24 cellular contexts compared by ENCODE assay signal in the genomic region with DNA sequence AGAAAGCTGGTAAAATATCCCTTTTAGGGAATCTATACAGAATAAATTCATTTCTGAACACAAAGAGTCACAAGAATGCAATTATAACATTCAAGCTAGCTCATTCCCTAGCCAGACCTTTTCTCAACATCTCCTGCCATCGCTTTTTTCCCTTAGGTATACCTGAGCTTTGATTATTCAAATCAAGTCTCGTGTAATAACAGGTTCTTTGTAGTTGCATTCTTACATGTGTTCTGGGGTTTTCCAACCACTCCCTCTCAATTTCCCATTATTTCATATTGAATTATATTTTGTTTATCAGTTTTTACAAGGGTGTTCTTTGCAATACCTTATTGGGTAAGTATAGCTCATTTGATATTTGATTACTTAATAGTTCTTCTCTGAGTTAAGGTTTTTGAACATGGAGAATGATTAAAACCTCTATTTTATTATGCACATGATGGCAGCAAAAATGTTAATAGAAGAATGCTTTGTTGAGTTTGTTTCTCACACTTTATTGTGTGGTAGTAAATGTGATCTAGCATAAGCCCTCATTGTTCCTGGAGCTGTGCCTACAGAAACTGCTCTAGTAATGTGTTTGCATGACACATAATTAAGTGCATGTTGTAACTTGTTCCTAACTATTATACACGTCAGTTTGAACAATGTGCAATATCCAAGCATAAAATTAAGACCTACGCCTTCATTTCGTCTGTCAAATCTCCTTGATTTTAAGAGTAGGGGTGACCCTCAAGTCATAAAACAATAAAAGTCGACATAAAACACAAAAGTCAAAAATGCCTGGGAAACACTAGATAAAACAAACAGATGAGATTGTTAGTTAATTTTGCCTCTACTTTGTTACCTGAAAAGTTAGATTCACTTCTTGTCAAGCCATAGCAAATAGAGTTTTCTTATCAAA.
DNase-seq lines count a peak whose midpoint lies in the region; ATAC-seq and FAIRE-seq lines count a peak whose summit lies in the region.
"Had no signal": no experiment of that assay in that cellular context is flagged by ENCODE, and none has a peak within 500 bp of the region (broad histone marks: within the 10 kb centered on the region; RNA-seq: fewer than 3 reads in every experiment).

No MANE protein-coding gene starts in this region.

- WGBS in small intestine, 3 donors: 19 to 47% (median 25%) methylated on average over 6 of the region's 6 CpGs

- no peak overlapping the region for H3K4me3 ChIP-seq in small intestine (ENCODE audit: low read depth in 1 of 2, low read length in 2 of 2)
- H3K4me3 ChIP-seq: Peyer's patch, SK-N-MC had no signal

- no peak overlapping the region for H3K27ac ChIP-seq in small intestine (ENCODE audit: low read depth in 1 of 2, low read length in 1 of 2)
- H3K27ac ChIP-seq: SK-N-MC had no signal

- no peaks in the 10 kb centered on the region for H3K9me3 ChIP-seq in small intestine (ENCODE audit: control insufficient read depth, low read depth)
- H3K9me3 ChIP-seq: Caco-2, Peyer's patch had no signal

- ATAC-seq in esophagus mucosa: peak; percentile 95
- ATAC-seq in GM19023 (IDR thresholded peaks at IDR 0.05; ENCODE audit: unreplicated experiment): no peak
- ATAC-seq: activated CD8-positive, alpha-beta T cell treated with anti-CD3 and anti-CD28 coated beads, Interleukin-2, amount 10 ng/mL, durations not matched to agents 7 days and 5 days; stimulated activated naive CD8-positive, alpha-beta T cell treated with anti-CD3 and anti-CD28 coated beads, Interleukin-15, amount 100 ng/mL, for 72 hours had no signal

- H3K27me3 ChIP-seq in small intestine (ENCODE audit: control insufficient read depth in 2 of 2, insufficient read depth in 2 of 2, low read length in 2 of 2): no peaks in the 10 kb centered on the region
- H3K27me3 ChIP-seq: Peyer's patch had no signal

- no peaks in the 10 kb centered on the region for H3K36me3 ChIP-seq in small intestine (ENCODE audit: control insufficient read depth in 2 of 2, insufficient read depth in 2 of 2, low read length in 2 of 2)
- H3K36me3 ChIP-seq: Peyer's patch had no signal

- no peaks in the 10 kb centered on the region for H3K4me1 ChIP-seq in small intestine (ENCODE audit: control insufficient read depth in 2 of 2, insufficient read depth in 1 of 2, low read depth in 1 of 2, low read length in 1 of 2)
- H3K4me1 ChIP-seq: Caco-2, Peyer's patch had no signal

- FAIRE-seq in small intestine (lab: Jason Lieb, UNC): peak; percentile 51

- peak; percentile 85 for DNase-seq in NCI-H1105 treated with DMSO at 0.1 percent for 48 hours (lab: John Stamatoyannopoulos, UW)
- peak; percentile 53 to 70 for DNase-seq in NCI-H526 (lab: John Stamatoyannopoulos, UW)
- DNase-seq in small intestine: peak; percentile 9
- DNase-seq in NCI-H1930 (lab: John Stamatoyannopoulos, UW): no peak
- DNase-seq in OCI-M1 (lab: John Stamatoyannopoulos, UW): no peak
- no peak for DNase-seq in NCI-H2227 (lab: John Stamatoyannopoulos, UW; ENCODE audit: unreplicated experiment)
- DNase-seq: activated B cell treated with CpG ODN at 0.5 μM for 24 hours; activated CD8-positive, alpha-beta T cell treated with anti-CD3 and anti-CD28 coated beads, Interleukin-2, amount 10 ng/mL, durations not matched to agents 7 days and 5 days; activated naive CD4-positive, alpha-beta T cell treated with anti-CD3 and anti-CD28 coated beads for 36 hours; activated T-cell treated with anti-CD3 and anti-CD28 coated beads, Interleukin-2, amount 50 U/mL, for 24 hours; aorta; Caco-2; GOT3; hypothalamus; Karpas-422; midbrain; NCI-H1694; nephron progenitor cell; posterior cingulate gyrus; stimulated activated naive CD8-positive, alpha-beta T cell treated with anti-CD3 and anti-CD28 coated beads, Interleukin-15, amount 100 ng/mL, for 72 hours had no signal

Comparison
In these comparisons a context has a peak if more than half of its experiments do, and no peak if none do; other contexts are left out.
1. DNase-seq: peak in NCI-H1105 treated with DMSO at 0.1 percent for 48 hours (single experiment), NCI-H526 (2 of 2) and small intestine (single experiment); none in NCI-H1930 (0 of 2), OCI-M1 (single experiment) and NCI-H2227 (single experiment).